Comparison of ENCODE assay signal across 18 cellular contexts in genomic region chr3:13538520-13539284, GRCh38. TPM values are rescaled to one million over a fixed set of nuclear protein-coding genes. Genes with fewer than 3 reads are reported as not detected.
DNase-seq lines count a peak whose midpoint lies in the region; ATAC-seq, FAIRE-seq and TF ChIP-seq lines count a peak whose summit lies in the region.
"Had no signal": no experiment of that assay in that cellular context is flagged by ENCODE, and none has a peak within 500 bp of the region (broad histone marks: within the 10 kb centered on the region; RNA-seq: fewer than 3 reads in every experiment).

No MANE protein-coding gene starts in this region.

- H2BK120ac ChIP-seq in mesendoderm (ENCODE audit: low read depth, low read length), result no peak overlapping the region

- H3K36me3 ChIP-seq in heart left ventricle (no peaks in the 10 kb centered on the region), brain microvascular endothelial cell (replicated peaks) (no peaks in the 10 kb centered on the region), mesendoderm (ENCODE audit: control insufficient read depth, insufficient read depth, low read length) (no peaks in the 10 kb centered on the region), transverse colon (no peaks in the 10 kb centered on the region), pancreas (no peaks in the 10 kb centered on the region)
- H3K36me3 ChIP-seq: tibial artery had no signal

- no peak overlapping the region for H2BK15ac ChIP-seq in mesendoderm (replicated peaks; ENCODE audit: low read depth)

- no peak overlapping the region for H2AK5ac ChIP-seq in mesendoderm (ENCODE audit: low read length)

- TF ChIP-seq CTCF in heart left ventricle (IDR thresholded peaks at IDR 0.05) (no peak), brain microvascular endothelial cell (IDR thresholded peaks at IDR 0.05; ENCODE audit: low read depth, low read length, missing control alignments) (no peak), transverse colon (IDR thresholded peaks at IDR 0.05) (no peak), pancreas (IDR thresholded peaks at IDR 0.05) (no peak)

- H3K4me1 ChIP-seq in heart left ventricle (peaks cover 0 to 34% (median 9%) of the 10 kb centered on the region in 12 donors), mesendoderm (ENCODE audit: control insufficient read depth, low read depth, low read length) (no peaks in the 10 kb centered on the region), transverse colon (peaks cover 0 to 3% (median 1%) of the 10 kb centered on the region in 4 donors), pancreas (no peaks in the 10 kb centered on the region)

- TF ChIP-seq EP300 in transverse colon (IDR thresholded peaks at IDR 0.05; ENCODE audit: low read depth), result no peak

- H2BK5ac ChIP-seq in mesendoderm (ENCODE audit: low read length), result no peak overlapping the region

- intact Hi-C loops in heart left ventricle (cut with DNase I), result no loop called here
- intact Hi-C loops in left ventricle myocardium superior (cut with micrococcal nuclease), result no loop called here
- intact Hi-C loops in transverse colon (cut with DNase I; ENCODE audit: low total_unique reads), result no loop called here
- intact Hi-C loops in pancreas (cut with DNase I), result no loop called here

- ATAC-seq in heart left ventricle, result no peak
- ATAC-seq in left ventricle myocardium superior, result no peak
- ATAC-seq in GM19395 (IDR thresholded peaks at IDR 0.05; ENCODE audit: unreplicated experiment), result no peak
- ATAC-seq in pancreas, result no peak
- ATAC-seq: CD8-positive, alpha-beta T cell; naive thymus-derived CD4-positive, alpha-beta T cell had no signal

- no peak overlapping the region for H3K4me3 ChIP-seq in heart left ventricle
- H3K4me3 ChIP-seq in brain microvascular endothelial cell (ENCODE audit: low read depth, low read length), result no peak overlapping the region
- no peak overlapping the region for H3K4me3 ChIP-seq in mesendoderm (ENCODE audit: low read length)
- no peak overlapping the region for H3K4me3 ChIP-seq in transverse colon
- H3K4me3 ChIP-seq in pancreas, result no peak overlapping the region
- H3K4me3 ChIP-seq: dorsolateral prefrontal cortex, tibial artery had no signal

- peak in 1 of 5 donors; percentile 36 for DNase-seq in heart left ventricle
- no peak for DNase-seq in left ventricle myocardium superior
- DNase-seq in brain microvascular endothelial cell, result no peak
- no peak for DNase-seq in mesendoderm
- DNase-seq in transverse colon, result no peak
- DNase-seq in pancreas, result no peak
- DNase-seq in RKO (ENCODE audit: low spot score), result no peak
- DNase-seq: activated CD8-positive, alpha-beta memory T cell treated with anti-CD3 and anti-CD28 coated beads for 24 hours; CD8-positive, alpha-beta T cell; MV-4-11; naive thymus-derived CD4-positive, alpha-beta T cell; NCI-H2029 treated with DMSO at 0.1 percent for 48 hours; NCI-H524; stimulated activated CD4-positive, alpha-beta T cell treated with anti-CD3 and anti-CD28 coated beads, Interleukin-4, amount 100 ng/mL, for 24 hours had no signal

- in situ Hi-C loops in brain microvascular endothelial cell (cut with HindIII; ENCODE audit: low pct_ligation_motif_present, low sequenced_read_pairs) (no loop called here), transverse colon (cut with MboI; ENCODE audit: low pct_ligation_motif_present in 1 of 4, low pct_unique_long_range_greater_than_20kb in 1 of 4, low sequenced_read_pairs in 3 of 4) (no loop called here)

- H3K9ac ChIP-seq in mesendoderm (ENCODE audit: low read length), result no peak overlapping the region

- TF ChIP-seq POLR2A in heart left ventricle (IDR thresholded peaks at IDR 0.05) (no peak), transverse colon (IDR thresholded peaks at IDR 0.05) (no peak)

- peaks cover 0 to 16% (median 0%) of the 10 kb centered on the region in 12 donors for H3K9me3 ChIP-seq in heart left ventricle
- no peaks in the 10 kb centered on the region for H3K9me3 ChIP-seq in transverse colon
- no peaks in the 10 kb centered on the region for H3K9me3 ChIP-seq in pancreas
- H3K9me3 ChIP-seq: tibial artery had no signal

- no peak overlapping the region for H4K8ac ChIP-seq in mesendoderm (ENCODE audit: low read depth, low read length)

- peaks cover 0 to 3% (median 0%) of the 10 kb centered on the region in 9 donors for H3K27me3 ChIP-seq in heart left ventricle
- no peaks in the 10 kb centered on the region for H3K27me3 ChIP-seq in brain microvascular endothelial cell (replicated peaks)
- H3K27me3 ChIP-seq in mesendoderm (ENCODE audit: insufficient read depth, low read length, poor library complexity), result no peaks in the 10 kb centered on the region
- no peaks in the 10 kb centered on the region for H3K27me3 ChIP-seq in transverse colon
- H3K27me3 ChIP-seq in pancreas, result no peaks in the 10 kb centered on the region
- H3K27me3 ChIP-seq: dorsolateral prefrontal cortex, tibial artery had no signal

- H3K56ac ChIP-seq in mesendoderm (ENCODE audit: low read length), result peak overlapping the region; percentile 22

- no peak overlapping the region for H3K23ac ChIP-seq in mesendoderm (ENCODE audit: low read length)

- no peaks in the 10 kb centered on the region for H3K79me1 ChIP-seq in mesendoderm (ENCODE audit: low read length)

- H3K27ac ChIP-seq in heart left ventricle (peak overlapping the region in 9 of 12 donors; percentile 17 to 64 (median 47)), brain microvascular endothelial cell (peak overlapping the region; percentile 84), mesendoderm (ENCODE audit: low read depth, low read length) (no peak overlapping the region), transverse colon (peak overlapping the region in 3 of 4 donors; percentile 15 to 29 (median 18)), pancreas (no peak overlapping the region)
- H3K27ac ChIP-seq: dorsolateral prefrontal cortex had no signal

- H3K4ac ChIP-seq in mesendoderm (ENCODE audit: low read depth, low read length), result no peak overlapping the region

- H3K79me2 ChIP-seq in mesendoderm (ENCODE audit: control insufficient read depth, insufficient read depth, low read length), result no peaks in the 10 kb centered on the region

- 84 to 85% (median 84%) methylated on average over 9 of the region's 9 CpGs for WGBS in heart left ventricle, 4 donors
- WGBS in mesendoderm (ENCODE audit: extremely low coverage, insufficient coverage, low lambda C conversion rate), result no CpG with 5 or more reads among the region's 9 CpGs
- WGBS in transverse colon (ENCODE audit: low coverage in 1 of 2), 2 donors, result 82 to 100% methylated on average over 1 to 9 of the region's 9 CpGs
- 74 to 80% methylated on average over 9 of the region's 9 CpGs for WGBS in pancreas, 2 donors

- H4K5ac ChIP-seq in mesendoderm (ENCODE audit: low read length), result no peak overlapping the region

- no peak overlapping the region for H3K18ac ChIP-seq in mesendoderm (ENCODE audit: low read length)

- no peak for FAIRE-seq in pancreas (lab: Jason Lieb, UNC)

- H3K4me2 ChIP-seq in mesendoderm (ENCODE audit: low read length), result no peak overlapping the region

RNA-seq across cellular contexts. Expression of gene FBLN2, which starts 10.2 kb away (rescaled TPM):
- total RNA-seq in heart left ventricle, result 100 to 1,000 TPM in 2 of 9 donors, 10 to 100 TPM in 7; 31.3 to 118 (median 47.8) TPM
- 10 to 100 TPM; 16.5 to 42.7 TPM for polyA plus RNA-seq in heart left ventricle
- total RNA-seq in left ventricle myocardium superior, result 53.8 TPM
- 5.7 TPM for polyA plus RNA-seq in mesendoderm (2013, experiment 1 of 2)
- polyA plus RNA-seq in mesendoderm (2013, experiment 2 of 2), result 5.4 TPM
- 10 to 100 TPM; 23.0 to 51.5 (median 31.4) TPM for total RNA-seq in transverse colon
- total RNA-seq in pancreas, result 10 to 100 TPM in 3 of 6 donors, 1 to 10 TPM in 3; 3.1 to 21.8 (median 10.3) TPM
- polyA plus RNA-seq in pancreas, result 1 to 10 TPM; 2.4 to 4.4 TPM
- total RNA-seq: OCI-LY7 had no signal
- polyA plus RNA-seq: naive thymus-derived CD4-positive, alpha-beta T cell had no signal

RNA-seq across cellular contexts. Expression of gene HDAC11, which starts 58.6 kb away (rescaled TPM):
- 10 to 100 TPM; 20.8 to 49.4 (median 30.7) TPM for total RNA-seq in heart left ventricle
- polyA plus RNA-seq in heart left ventricle, result 10 to 100 TPM; 27.2 to 33.7 TPM
- 39.8 TPM for total RNA-seq in left ventricle myocardium superior
- polyA plus RNA-seq in mesendoderm (2013, experiment 1 of 2), result 2.6 TPM
- 3.4 TPM for polyA plus RNA-seq in mesendoderm (2013, experiment 2 of 2)
- 10 to 100 TPM; 19.8 to 44.0 (median 27.1) TPM for total RNA-seq in transverse colon
- 10 to 100 TPM; 22.0 to 40.3 (median 27.4) TPM for total RNA-seq in pancreas
- 10 to 100 TPM; 20.4 to 26.6 TPM for polyA plus RNA-seq in pancreas

Comparison
In these comparisons a context has a peak if more than half of its experiments do, and no peak if none do; other contexts are left out.
1. H3K27ac ChIP-seq: peak in heart left ventricle (9 of 12), brain microvascular endothelial cell (single experiment) and transverse colon (3 of 4); none in mesendoderm (single experiment) and pancreas (0 of 4).